In the genomic region with DNA sequence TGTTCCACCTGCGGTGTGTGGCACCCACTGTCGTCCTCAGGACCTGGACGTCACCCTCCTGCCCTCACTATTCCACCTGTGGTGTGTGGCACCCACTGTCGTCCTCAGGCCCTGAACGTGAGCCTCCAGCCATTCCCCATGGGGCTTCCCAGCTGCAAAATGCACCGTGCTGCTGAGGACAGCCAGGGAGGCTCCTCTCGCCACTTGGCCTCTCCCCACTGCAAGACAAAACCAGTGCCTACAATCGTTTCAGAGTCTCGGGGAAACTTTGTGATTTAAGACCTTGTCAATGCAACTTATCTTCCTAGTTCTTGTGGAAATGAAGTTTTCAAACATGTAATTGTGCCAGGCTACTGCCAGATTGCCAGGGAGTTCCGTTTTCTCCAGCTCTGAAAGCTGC, we compare ENCODE assay signal across 8 cellular contexts.
"Had no signal": no experiment of that assay in that cellular context is flagged by ENCODE, and none has a peak within 500 bp of the region (broad histone marks: within the 10 kb centered on the region; RNA-seq: fewer than 3 reads in every experiment).

No MANE protein-coding gene starts in this region.

- DNase-seq: GM23248, GOT3, HCEC 1CT, IMR-90 had no signal

- H3K4me3 Mint-ChIP-seq: H9 had no signal

- H3K27ac ChIP-seq: GM23248 had no signal

- H3K27ac Mint-ChIP-seq: H9 had no signal

- H3K4me1 Mint-ChIP-seq: H9 had no signal

- H2AFZ ChIP-seq: GM23248 had no signal

- FAIRE-seq: H54, HTR-8/SVneo, K562 had no signal

- H3K9ac ChIP-seq: GM23248 had no signal

- H3K4me3 ChIP-seq: GM23248, K562 had no signal
